In the genomic region with DNA sequence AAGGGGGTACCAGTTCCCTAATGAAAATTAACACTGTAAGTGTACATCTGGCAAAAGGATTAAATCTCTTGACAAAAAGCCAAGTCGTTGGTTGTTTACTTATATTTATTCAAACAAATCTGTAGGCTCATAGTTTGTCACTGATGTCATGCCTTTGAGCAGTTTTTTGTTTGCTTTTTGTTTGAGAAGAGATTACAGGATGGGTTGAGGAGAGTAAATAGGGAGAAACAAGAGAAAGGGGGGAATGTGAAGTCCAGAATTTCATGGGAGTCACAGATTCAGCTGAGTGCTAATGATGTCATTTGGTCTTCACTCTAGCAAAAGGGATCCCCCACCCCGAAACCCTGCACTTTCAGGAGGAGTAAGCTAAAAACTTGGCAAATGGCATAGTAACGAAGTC, we compare ENCODE assay signal across 11 cellular contexts.
DNase-seq lines count a peak whose midpoint lies in the region; ATAC-seq and TF ChIP-seq lines count a peak whose summit lies in the region.
"Had no signal": no experiment of that assay in that cellular context is flagged by ENCODE, and none has a peak within 500 bp of the region (broad histone marks: within the 10 kb centered on the region; RNA-seq: fewer than 3 reads in every experiment).

No MANE protein-coding gene starts in this region.

- 57 to 70% (median 63%) methylated on average over 3 of the region's 3 CpGs for WGBS in spleen, 5 donors

- no peaks in the 10 kb centered on the region for H3K4me1 Mint-ChIP-seq in stimulated activated memory B cell treated with anti-CD40 and anti-IgM and Interleukin-4, amounts not matched to agents 10 μg/mL and 1 μg/mL and 100 μg/mL, for 72 hours
- H3K4me1 Mint-ChIP-seq: B cell had no signal

- no peaks in the 10 kb centered on the region for H3K36me3 Mint-ChIP-seq in stimulated activated memory B cell treated with anti-CD40 and anti-IgM and Interleukin-4, amounts not matched to agents 10 μg/mL and 1 μg/mL and 100 μg/mL, for 72 hours

- H3K9me3 Mint-ChIP-seq in stimulated activated memory B cell treated with anti-CD40 and anti-IgM and Interleukin-4, amounts not matched to agents 10 μg/mL and 1 μg/mL and 100 μg/mL, for 72 hours, result no peaks in the 10 kb centered on the region

- H3K27ac ChIP-seq in spleen, result peak overlapping the region in 4 of 8 donors; percentile 2 to 19 (median 11)
- no peak overlapping the region for H3K27ac ChIP-seq in gastrocnemius medialis

- in situ Hi-C loops in gastrocnemius medialis (cut with MboI; ENCODE audit: low sequenced_read_pairs in 4 of 4), result no loop called here

- H3K4me1 ChIP-seq in spleen (peaks cover 0 to 9% (median 1%) of the 10 kb centered on the region in 6 donors), gastrocnemius medialis (peaks cover 0 to 7% of the 10 kb centered on the region in 2 donors)

- TF ChIP-seq CTCF in spleen (IDR thresholded peaks at IDR 0.05 in 8 of 11, conservative IDR thresholded peaks at IDR 0.05 in 3 of 11) (no peak), gastrocnemius medialis (IDR thresholded peaks at IDR 0.05 in 4 of 5, conservative IDR thresholded peaks at IDR 0.05 in 1 of 5) (no peak)

- H3K27ac Mint-ChIP-seq in stimulated activated memory B cell treated with anti-CD40 and anti-IgM and Interleukin-4, amounts not matched to agents 10 μg/mL and 1 μg/mL and 100 μg/mL, for 72 hours, result no peak overlapping the region
- H3K27ac Mint-ChIP-seq: B cell had no signal

- H3K4me3 Mint-ChIP-seq in stimulated activated memory B cell treated with anti-CD40 and anti-IgM and Interleukin-4, amounts not matched to agents 10 μg/mL and 1 μg/mL and 100 μg/mL, for 72 hours, result no peak overlapping the region
- H3K4me3 Mint-ChIP-seq: B cell had no signal

- intact Hi-C loops in spleen (cut with DNase I; ENCODE audit: low total_unique reads) (no loop called here), gastrocnemius medialis (cut with DNase I; ENCODE audit: low total_unique reads) (no loop called here)

- no peak for TF ChIP-seq POLR2A in spleen (IDR thresholded peaks at IDR 0.05)
- no peak for TF ChIP-seq POLR2A in gastrocnemius medialis (IDR thresholded peaks at IDR 0.05)

- peak; percentile 45 for DNase-seq in NCI-H345 (lab: John Stamatoyannopoulos, UW)
- DNase-seq in NCI-H345 treated with DMSO at 0.1 percent for 48 hours (lab: John Stamatoyannopoulos, UW; ENCODE audit: unreplicated experiment), result no peak
- DNase-seq in NCI-H774 (lab: John Stamatoyannopoulos, UW), result peak; percentile 53
- DNase-seq in fibroblast of peridontal ligament (ENCODE audit: extremely low read depth), result peak; percentile 61
- DNase-seq in smooth muscle cell of the brain vasculature (ENCODE audit: low read depth, low spot score), result peak; percentile 44
- no peak for DNase-seq in spleen
- DNase-seq in gastrocnemius medialis, result no peak
- DNase-seq: activated T-cell treated with anti-CD3 and anti-CD28 coated beads for 4 hours, retina had no signal

- peaks cover 6% of the 10 kb centered on the region for H3K27me3 Mint-ChIP-seq in stimulated activated memory B cell treated with anti-CD40 and anti-IgM and Interleukin-4, amounts not matched to agents 10 μg/mL and 1 μg/mL and 100 μg/mL, for 72 hours

- H3K4me3 ChIP-seq in spleen (no peak overlapping the region), gastrocnemius medialis (no peak overlapping the region)

- H3K9me3 ChIP-seq in spleen (no peaks in the 10 kb centered on the region), gastrocnemius medialis (no peaks in the 10 kb centered on the region)

- H3K36me3 ChIP-seq in spleen (no peaks in the 10 kb centered on the region), gastrocnemius medialis (no peaks in the 10 kb centered on the region)

- no peak for ATAC-seq in stimulated activated memory B cell treated with anti-CD40 and anti-IgM and Interleukin-4, amounts not matched to agents 10 μg/mL and 1 μg/mL and 100 μg/mL, for 72 hours
- ATAC-seq in gastrocnemius medialis, result no peak

- H3K27me3 ChIP-seq in spleen (replicated peaks in 1 of 7) (no peaks in the 10 kb centered on the region), gastrocnemius medialis (no peaks in the 10 kb centered on the region)

Comparison
In these comparisons a context has a peak if more than half of its experiments do, and no peak if none do; other contexts are left out.
1. DNase-seq: peak in NCI-H345 (single experiment), NCI-H774 (single experiment), fibroblast of peridontal ligament (single experiment) and smooth muscle cell of the brain vasculature (single experiment); none in NCI-H345 treated with DMSO at 0.1 percent for 48 hours (single experiment), spleen (single experiment) and gastrocnemius medialis (0 of 2).